ENCODE assay signal across 11 cellular contexts in the genomic region with DNA sequence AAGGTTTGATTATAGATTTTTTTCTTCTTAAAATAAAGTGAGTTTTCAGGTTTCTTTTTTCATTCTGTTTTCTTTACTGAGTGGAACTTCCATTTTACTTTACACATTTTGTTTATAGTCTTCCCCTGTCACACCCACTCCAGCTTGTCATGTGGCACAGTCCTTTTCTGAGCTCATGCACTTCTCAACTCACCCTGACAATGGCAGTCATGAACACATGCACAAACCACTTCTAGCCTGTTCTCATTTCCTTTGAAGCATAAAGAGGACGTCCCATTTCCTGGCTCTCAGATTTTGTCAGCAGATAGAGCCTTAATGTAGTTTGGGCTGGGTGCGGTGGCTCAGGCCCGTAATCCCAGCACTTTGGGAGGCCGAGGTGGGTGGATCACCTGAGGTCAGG.
DNase-seq lines count a peak whose midpoint lies in the region; ATAC-seq and TF ChIP-seq lines count a peak whose summit lies in the region.
"Had no signal": no experiment of that assay in that cellular context is flagged by ENCODE, and none has a peak within 500 bp of the region (broad histone marks: within the 10 kb centered on the region; RNA-seq: fewer than 3 reads in every experiment).

No MANE protein-coding gene starts in this region.

- CTCF ChIA-PET in activated CD4-positive, alpha-beta memory T cell treated with anti-CD3 and anti-CD28 coated beads for 36 hours (lab: Charles Lee) = interaction anchor here (0.8 to 1.8 kb wide), 4 partner anchors 17 to 240 kb away, joined by 3 to 5 read pairs (median 4); a partner anchor contains a TSS

- no peak for TF ChIP-seq CTCF in foreskin fibroblast (IDR thresholded peaks at IDR 0.05; ENCODE audit: low read depth, low read length)

- POLR2A ChIA-PET in activated CD4-positive, alpha-beta memory T cell treated with anti-CD3 and anti-CD28 coated beads for 36 hours (lab: Charles Lee) = interaction anchor here (1.0 kb wide), 1 partner anchor 178 kb away, joined by 3 read pairs; a partner anchor contains a TSS

- H3K27ac Mint-ChIP-seq in activated CD4-positive, alpha-beta memory T cell treated with anti-CD3 and anti-CD28 coated beads for 36 hours = no peak overlapping the region
- no peak overlapping the region for H3K27ac Mint-ChIP-seq in stimulated activated memory B cell treated with anti-CD40 and anti-IgM and Interleukin-4, amounts not matched to agents 10 μg/mL and 1 μg/mL and 100 μg/mL, for 72 hours
- H3K27ac Mint-ChIP-seq: dendritic cell treated with granulocyte-macrophage colony-stimulating factor and Interleukin-4, amounts not matched to agents 40 ng/mL and 50 ng/mL, for 4 days; type B pancreatic cell had no signal

- DNase-seq in activated gamma-delta T cell treated with Interleukin-2 at 50 U/mL for 16 hours (peak; percentile 45), activated gamma-delta T cell (lab: John Stamatoyannopoulos, UW) (no peak), foreskin fibroblast (no peak), NCI-H524 (lab: John Stamatoyannopoulos, UW) (no peak)
- peak; percentile 65 for DNase-seq in activated CD4-positive, alpha-beta memory T cell treated with anti-CD3 and anti-CD28 coated beads for 36 hours
- DNase-seq: NCI-H146 had no signal

- H3K9me3 Mint-ChIP-seq in activated CD4-positive, alpha-beta memory T cell treated with anti-CD3 and anti-CD28 coated beads for 36 hours = peaks cover 7% of the 10 kb centered on the region
- H3K9me3 Mint-ChIP-seq in stimulated activated memory B cell treated with anti-CD40 and anti-IgM and Interleukin-4, amounts not matched to agents 10 μg/mL and 1 μg/mL and 100 μg/mL, for 72 hours = no peaks in the 10 kb centered on the region
- H3K9me3 Mint-ChIP-seq: type B pancreatic cell had no signal

- no peaks in the 10 kb centered on the region for H3K27me3 Mint-ChIP-seq in activated CD4-positive, alpha-beta memory T cell treated with anti-CD3 and anti-CD28 coated beads for 36 hours
- no peaks in the 10 kb centered on the region for H3K27me3 Mint-ChIP-seq in stimulated activated memory B cell treated with anti-CD40 and anti-IgM and Interleukin-4, amounts not matched to agents 10 μg/mL and 1 μg/mL and 100 μg/mL, for 72 hours

- ATAC-seq in HG03442 (IDR thresholded peaks at IDR 0.05; ENCODE audit: unreplicated experiment) (peak; percentile 53), HG03045 (IDR thresholded peaks at IDR 0.05; ENCODE audit: unreplicated experiment) (no peak)
- peak; percentile 73 for ATAC-seq in stimulated activated memory B cell treated with anti-CD40 and anti-IgM and Interleukin-4, amounts not matched to agents 10 μg/mL and 1 μg/mL and 100 μg/mL, for 72 hours

- H3K36me3 Mint-ChIP-seq in activated CD4-positive, alpha-beta memory T cell treated with anti-CD3 and anti-CD28 coated beads for 36 hours = no peaks in the 10 kb centered on the region
- H3K36me3 Mint-ChIP-seq in stimulated activated memory B cell treated with anti-CD40 and anti-IgM and Interleukin-4, amounts not matched to agents 10 μg/mL and 1 μg/mL and 100 μg/mL, for 72 hours = no peaks in the 10 kb centered on the region
- H3K36me3 Mint-ChIP-seq: type B pancreatic cell had no signal

- H3K4me1 Mint-ChIP-seq in activated CD4-positive, alpha-beta memory T cell treated with anti-CD3 and anti-CD28 coated beads for 36 hours (ENCODE audit: low read depth) = peaks cover 6% of the 10 kb centered on the region
- no peaks in the 10 kb centered on the region for H3K4me1 Mint-ChIP-seq in stimulated activated memory B cell treated with anti-CD40 and anti-IgM and Interleukin-4, amounts not matched to agents 10 μg/mL and 1 μg/mL and 100 μg/mL, for 72 hours

- intact Hi-C loops in activated CD4-positive, alpha-beta memory T cell treated with anti-CD3 and anti-CD28 coated beads for 36 hours (cut with micrococcal nuclease) = loop anchor here (5.0 kb wide), 1 partner anchor 218 kb away; no protein-coding TSS in a partner anchor

- no peak overlapping the region for H3K4me3 ChIP-seq in foreskin fibroblast (ENCODE audit: low read depth in 1 of 2, low read length in 2 of 2)

- H3K4me3 Mint-ChIP-seq in activated CD4-positive, alpha-beta memory T cell treated with anti-CD3 and anti-CD28 coated beads for 36 hours = no peak overlapping the region
- H3K4me3 Mint-ChIP-seq in stimulated activated memory B cell treated with anti-CD40 and anti-IgM and Interleukin-4, amounts not matched to agents 10 μg/mL and 1 μg/mL and 100 μg/mL, for 72 hours = no peak overlapping the region
- H3K4me3 Mint-ChIP-seq: dendritic cell treated with granulocyte-macrophage colony-stimulating factor and Interleukin-4, amounts not matched to agents 40 ng/mL and 50 ng/mL, for 4 days; type B pancreatic cell had no signal

Comparison
In these comparisons a context has a peak if more than half of its experiments do, and no peak if none do; other contexts are left out.
1. DNase-seq: peak in activated gamma-delta T cell treated with Interleukin-2 at 50 U/mL for 16 hours (single experiment) and activated CD4-positive, alpha-beta memory T cell treated with anti-CD3 and anti-CD28 coated beads for 36 hours (single experiment); none in activated gamma-delta T cell (single experiment), foreskin fibroblast (0 of 2) and NCI-H524 (0 of 2).